ENCODE assay signal across 25 cellular contexts in the genomic region with DNA sequence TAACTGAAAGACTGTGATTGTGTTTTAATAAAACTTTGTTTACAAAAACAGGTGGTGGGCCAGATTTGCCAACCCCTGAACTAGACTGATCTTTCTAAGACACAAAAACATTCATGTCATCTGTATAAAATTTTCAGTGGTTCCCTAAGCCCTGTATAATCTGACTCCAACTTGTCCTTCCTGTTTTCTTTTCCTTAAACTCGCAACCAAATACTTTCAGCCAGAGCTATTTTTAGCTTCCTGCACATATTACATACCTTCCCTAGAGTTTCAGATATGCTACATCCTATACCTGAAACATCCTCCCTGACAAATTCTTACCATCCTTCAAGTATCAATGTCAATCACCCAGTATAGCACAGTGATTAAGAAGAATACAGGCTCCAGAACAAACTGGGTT. TPM values are rescaled to one million over a fixed set of nuclear protein-coding genes. Genes with fewer than 3 reads are reported as not detected.
A peak's percentile ranks its signal among the peaks of the same experiment; 100 is the strongest.
DNase-seq lines count a peak whose midpoint lies in the region; ATAC-seq, FAIRE-seq and TF ChIP-seq lines count a peak whose summit lies in the region.
"Had no signal": no experiment of that assay in that cellular context is flagged by ENCODE, and none has a peak within 500 bp of the region (broad histone marks: within the 10 kb centered on the region; RNA-seq: fewer than 3 reads in every experiment).

No MANE protein-coding gene starts in this region.

- H3K4me3 ChIP-seq in fibroblast of pulmonary artery (replicated peaks; ENCODE audit: low read depth, low read length) = no peak overlapping the region
- H3K4me3 ChIP-seq: left ventricle myocardium inferior, prostate gland, spleen had no signal

- H3K36me3 Mint-ChIP-seq in activated naive CD8-positive, alpha-beta T cell treated with anti-CD3 and anti-CD28 coated beads, Interleukin-2, amount 50 U/mL, for 24 hours (ENCODE audit: low read depth) = peaks cover 41% of the 10 kb centered on the region
- H3K36me3 Mint-ChIP-seq in activated naive CD8-positive, alpha-beta T cell treated with anti-CD3 and anti-CD28 coated beads for 36 hours = peaks cover 53% of the 10 kb centered on the region
- H3K36me3 Mint-ChIP-seq in T-helper 17 cell (ENCODE audit: low read depth) = peaks cover 11% of the 10 kb centered on the region

- no peak for FAIRE-seq in D721Med (lab: Jason Lieb, UNC)
- FAIRE-seq: urothelium cell line had no signal

- no peak for DNase-seq in activated naive CD8-positive, alpha-beta T cell treated with anti-CD3 and anti-CD28 coated beads, Interleukin-2, amount 50 U/mL, for 24 hours
- DNase-seq in activated naive CD8-positive, alpha-beta T cell treated with anti-CD3 and anti-CD28 coated beads for 36 hours = no peak
- DNase-seq in T-helper 17 cell (no peak), fibroblast of pulmonary artery (ENCODE audit: low read depth) (peak; percentile 24), D721Med (ENCODE audit: insufficient read length, low spot score) (no peak), COR-L47 (lab: John Stamatoyannopoulos, UW) (no peak)
- DNase-seq: activated CD4-positive, alpha-beta memory T cell treated with anti-CD3 and anti-CD28 coated beads, Interleukin-2, amount 10 ng/mL, durations not matched to agents 7 days and 5 days; activated T-cell treated with anti-CD3 and anti-CD28 coated beads, Interleukin-2, amount 50 U/mL, for 24 hours; C1 segment of cervical spinal cord; DMS 273 treated with DMSO at 0.1 percent for 48 hours; erythroblast; GDM1; KG1; left ventricle myocardium inferior; spleen; stimulated activated CD4-positive, alpha-beta T cell treated with anti-CD3 and anti-CD28 coated beads, Interleukin-4, amount 100 ng/mL, for 4 hours had no signal

- H3K27ac Mint-ChIP-seq in activated naive CD8-positive, alpha-beta T cell treated with anti-CD3 and anti-CD28 coated beads, Interleukin-2, amount 50 U/mL, for 24 hours = peak overlapping the region; percentile 4
- no peak overlapping the region for H3K27ac Mint-ChIP-seq in activated naive CD8-positive, alpha-beta T cell treated with anti-CD3 and anti-CD28 coated beads for 36 hours
- peak overlapping the region; percentile 34 for H3K27ac Mint-ChIP-seq in T-helper 17 cell
- H3K27ac Mint-ChIP-seq: activated CD4-positive, alpha-beta memory T cell treated with anti-CD3 and anti-CD28 coated beads, Interleukin-2, amount 10 ng/mL, durations not matched to agents 7 days and 5 days; activated naive CD4-positive, alpha-beta T cell treated with anti-CD3 and anti-CD28 coated beads, Interleukin-2, amount 50 U/mL, for 24 hours; activated T-cell treated with anti-CD3 and anti-CD28 coated beads, Interleukin-2, amount 50 U/mL, for 24 hours; brain; WTC11 had no signal

- H3K9me3 ChIP-seq in T-helper 17 cell (ENCODE audit: control insufficient read depth, low read length, poor library complexity, severe bottlenecking) = no peaks in the 10 kb centered on the region
- H3K9me3 ChIP-seq: left ventricle myocardium inferior, prostate gland, spleen had no signal

- no peak overlapping the region for H3K4me3 Mint-ChIP-seq in activated naive CD8-positive, alpha-beta T cell treated with anti-CD3 and anti-CD28 coated beads, Interleukin-2, amount 50 U/mL, for 24 hours
- no peak overlapping the region for H3K4me3 Mint-ChIP-seq in activated naive CD8-positive, alpha-beta T cell treated with anti-CD3 and anti-CD28 coated beads for 36 hours
- H3K4me3 Mint-ChIP-seq in T-helper 17 cell = no peak overlapping the region
- H3K4me3 Mint-ChIP-seq: activated CD4-positive, alpha-beta memory T cell treated with anti-CD3 and anti-CD28 coated beads, Interleukin-2, amount 10 ng/mL, durations not matched to agents 7 days and 5 days; activated naive CD4-positive, alpha-beta T cell treated with anti-CD3 and anti-CD28 coated beads, Interleukin-2, amount 50 U/mL, for 24 hours; activated T-cell treated with anti-CD3 and anti-CD28 coated beads, Interleukin-2, amount 50 U/mL, for 24 hours; brain; neural crest cell; WTC11 had no signal

- H3K9me3 Mint-ChIP-seq in activated naive CD8-positive, alpha-beta T cell treated with anti-CD3 and anti-CD28 coated beads, Interleukin-2, amount 50 U/mL, for 24 hours = no peaks in the 10 kb centered on the region
- no peaks in the 10 kb centered on the region for H3K9me3 Mint-ChIP-seq in activated naive CD8-positive, alpha-beta T cell treated with anti-CD3 and anti-CD28 coated beads for 36 hours
- H3K9me3 Mint-ChIP-seq: activated CD4-positive, alpha-beta memory T cell treated with anti-CD3 and anti-CD28 coated beads, Interleukin-2, amount 10 ng/mL, durations not matched to agents 7 days and 5 days; activated naive CD4-positive, alpha-beta T cell treated with anti-CD3 and anti-CD28 coated beads, Interleukin-2, amount 50 U/mL, for 24 hours; activated T-cell treated with anti-CD3 and anti-CD28 coated beads, Interleukin-2, amount 50 U/mL, for 24 hours; neural crest cell; WTC11 had no signal

- peaks cover 19% of the 10 kb centered on the region for H3K4me1 Mint-ChIP-seq in activated naive CD8-positive, alpha-beta T cell treated with anti-CD3 and anti-CD28 coated beads, Interleukin-2, amount 50 U/mL, for 24 hours
- H3K4me1 Mint-ChIP-seq in activated naive CD8-positive, alpha-beta T cell treated with anti-CD3 and anti-CD28 coated beads for 36 hours = peaks cover 24% of the 10 kb centered on the region
- H3K4me1 Mint-ChIP-seq in T-helper 17 cell = peaks cover 20% of the 10 kb centered on the region

- H3K27me3 Mint-ChIP-seq in activated naive CD8-positive, alpha-beta T cell treated with anti-CD3 and anti-CD28 coated beads, Interleukin-2, amount 50 U/mL, for 24 hours = no peaks in the 10 kb centered on the region
- no peaks in the 10 kb centered on the region for H3K27me3 Mint-ChIP-seq in activated naive CD8-positive, alpha-beta T cell treated with anti-CD3 and anti-CD28 coated beads for 36 hours
- no peaks in the 10 kb centered on the region for H3K27me3 Mint-ChIP-seq in T-helper 17 cell
- H3K27me3 Mint-ChIP-seq: activated CD4-positive, alpha-beta memory T cell treated with anti-CD3 and anti-CD28 coated beads, Interleukin-2, amount 10 ng/mL, durations not matched to agents 7 days and 5 days; activated naive CD4-positive, alpha-beta T cell treated with anti-CD3 and anti-CD28 coated beads, Interleukin-2, amount 50 U/mL, for 24 hours; activated T-cell treated with anti-CD3 and anti-CD28 coated beads, Interleukin-2, amount 50 U/mL, for 24 hours had no signal

- no peak for ATAC-seq in activated naive CD8-positive, alpha-beta T cell treated with anti-CD3 and anti-CD28 coated beads, Interleukin-2, amount 50 U/mL, for 24 hours
- ATAC-seq in T-helper 17 cell (no peak), HG03280 (IDR thresholded peaks at IDR 0.05; ENCODE audit: unreplicated experiment) (no peak), HG02938 (IDR thresholded peaks at IDR 0.05; ENCODE audit: unreplicated experiment) (no peak)
- ATAC-seq: HCT116, WTC11 had no signal

- TF ChIP-seq CTCF in fibroblast of pulmonary artery (IDR thresholded peaks at IDR 0.05; ENCODE audit: low read length, missing control alignments) (no peak), D721Med (IDR thresholded peaks at IDR 0.05; ENCODE audit: insufficient read depth, missing control alignments) (no peak)

RNA-seq across cellular contexts. Expression of a gene that starts 4.8 kb away (rescaled TPM):
- total RNA-seq in activated naive CD8-positive, alpha-beta T cell treated with anti-CD3 and anti-CD28 coated beads for 36 hours = 10 to 100 TPM; 33.8 to 38.4 TPM
- 10 to 100 TPM; 17.1 to 22.4 TPM for total RNA-seq in T-helper 17 cell

RNA-seq across cellular contexts. Expression of a gene that starts 59.3 kb away (rescaled TPM):
- total RNA-seq in activated naive CD8-positive, alpha-beta T cell treated with anti-CD3 and anti-CD28 coated beads for 36 hours = 10 to 100 TPM; 77.6 to 81.2 TPM
- total RNA-seq in T-helper 17 cell = 10 to 100 TPM; 16.7 to 20.9 TPM
